Comparison of ENCODE assay signal across 8 cellular contexts in the genomic region with DNA sequence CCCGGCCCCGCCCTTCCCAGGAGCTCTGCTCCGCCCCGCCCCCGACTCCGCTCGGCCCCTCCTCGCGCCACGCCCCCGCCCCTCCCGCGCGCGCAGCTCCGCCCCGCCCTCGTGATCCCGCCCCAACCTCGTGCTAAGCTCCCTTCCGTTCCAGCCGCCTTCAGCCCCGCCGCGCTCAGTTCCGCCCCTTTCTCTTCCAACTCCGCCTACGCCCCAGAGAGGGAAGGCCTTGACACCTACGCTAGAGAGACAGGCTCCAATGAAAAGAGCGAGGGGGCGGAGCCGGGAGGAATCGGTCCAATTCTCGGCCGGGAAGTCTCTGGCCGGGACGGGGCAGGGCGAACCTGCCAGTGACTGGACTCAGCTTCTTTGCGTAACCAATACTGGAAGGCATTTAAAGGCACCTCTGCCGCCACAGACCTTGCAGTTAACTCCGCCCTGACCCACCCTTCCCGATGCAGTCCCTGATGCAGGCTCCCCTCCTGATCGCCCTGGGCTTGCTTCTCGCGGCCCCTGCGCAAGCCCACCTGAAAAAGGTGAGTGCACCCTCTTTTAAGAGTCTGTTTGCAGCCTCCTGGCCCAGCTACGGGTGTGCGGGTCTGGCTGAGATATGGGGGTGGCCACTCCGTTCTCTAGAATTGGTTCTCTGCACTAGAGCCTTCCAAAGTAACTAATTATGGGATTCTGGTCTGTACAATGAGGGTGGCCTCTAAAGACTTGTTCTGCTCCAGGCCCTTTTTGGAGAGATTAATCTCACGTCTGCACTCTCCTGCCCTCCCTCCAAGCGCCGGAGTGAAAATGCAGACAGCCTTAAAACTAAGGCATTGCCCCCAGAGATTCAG. TPM values are rescaled to one million over a fixed set of nuclear protein-coding genes. Genes with fewer than 3 reads are reported as not detected.
DNase-seq lines count a peak whose midpoint lies in the region; ATAC-seq and TF ChIP-seq lines count a peak whose summit lies in the region.

A gene (plus strand): TSS at position 424 of the 842 bp plus-strand sequence. CDS start 32 bp downstream, at position 456.

- TF ChIP-seq CTCF in natural killer cell (IDR thresholded peaks at IDR 0.05) = no peak

- intact Hi-C loops in natural killer cell (cut with micrococcal nuclease) = loop anchor here (5.0 to 10.0 kb wide), 2 partner anchors 41 to 522 kb away; a partner anchor contains a TSS

- peak within 1 kb of the TSS; percentile 92 for H3K4me3 Mint-ChIP-seq in natural killer cell

- H3K27ac Mint-ChIP-seq in natural killer cell = peak within 1 kb of the TSS; percentile 85 to 86

- no peaks in the 10 kb centered on the region for H3K36me3 ChIP-seq in H7 (replicated peaks; ENCODE audit: control insufficient read depth, insufficient read depth, low read length)

- no peaks in the 10 kb centered on the region for H3K27me3 ChIP-seq in H7 (ENCODE audit: control insufficient read depth, insufficient read depth, low read length)

- ATAC-seq in natural killer cell = peak; percentile 95 to 99 (median 97)

- DNase-seq in ELF-1 (ENCODE audit: low read depth, low spot score) (peak; percentile 100), H7 (peak; percentile 99), M059J (ENCODE audit: low read depth) (peak; percentile 99), SHP77 (lab: John Stamatoyannopoulos, UW) (peak; percentile 95 to 98), fibroblast of peridontal ligament (ENCODE audit: extremely low read depth) (peak; percentile 99), natural killer cell (peak; percentile 93)
- DNase-seq in activated effector memory CD4-positive, alpha-beta T cell treated with Interleukin-2 at 50 U/mL for 16 hours = peak; percentile 98
- peak; percentile 99 for DNase-seq in stimulated activated naive CD4-positive, alpha-beta T cell treated with Interleukin-2 at 50 U/mL for 16 hours (lab: John Stamatoyannopoulos, UW)

- no peaks in the 10 kb centered on the region for H3K9me3 Mint-ChIP-seq in natural killer cell

- peak within 1 kb of the TSS; percentile 69 for H3K4me3 ChIP-seq in H7 (ENCODE audit: insufficient read depth, low read depth, low read length)

- H3K4me1 Mint-ChIP-seq in natural killer cell = peaks cover 34 to 35% of the 10 kb centered on the region in 2 donors

- H3K27me3 Mint-ChIP-seq in natural killer cell (ENCODE audit: low read depth in 2 of 2) = peaks cover 5 to 7% of the 10 kb centered on the region in 2 donors

- no peaks in the 10 kb centered on the region for H3K36me3 Mint-ChIP-seq in natural killer cell

RNA-seq across cellular contexts. Expression of the gene that starts here (rescaled TPM):
- 29.4 and 30.7 TPM in 2 replicates for total RNA-seq in H7 (2014; rRNA removed; shearing (Covaris generic))
- total RNA-seq in M059J (2014; rRNA removed; shearing (Covaris generic)) = 24.1 and 30.9 TPM in 2 replicates
- total RNA-seq in natural killer cell = 10 to 100 TPM in 2 of 3 donors, 1 to 10 TPM in 1; 9.6 to 15.9 (median 15.6) TPM

Comparison
In these comparisons a context has a peak if more than half of its experiments do, and no peak if none do; other contexts are left out.
1. Peak in every context shown above with its lines: DNase-seq, ATAC-seq and H3K4me3 ChIP-seq.